21 cellular contexts compared by ENCODE assay signal in the genomic region with DNA sequence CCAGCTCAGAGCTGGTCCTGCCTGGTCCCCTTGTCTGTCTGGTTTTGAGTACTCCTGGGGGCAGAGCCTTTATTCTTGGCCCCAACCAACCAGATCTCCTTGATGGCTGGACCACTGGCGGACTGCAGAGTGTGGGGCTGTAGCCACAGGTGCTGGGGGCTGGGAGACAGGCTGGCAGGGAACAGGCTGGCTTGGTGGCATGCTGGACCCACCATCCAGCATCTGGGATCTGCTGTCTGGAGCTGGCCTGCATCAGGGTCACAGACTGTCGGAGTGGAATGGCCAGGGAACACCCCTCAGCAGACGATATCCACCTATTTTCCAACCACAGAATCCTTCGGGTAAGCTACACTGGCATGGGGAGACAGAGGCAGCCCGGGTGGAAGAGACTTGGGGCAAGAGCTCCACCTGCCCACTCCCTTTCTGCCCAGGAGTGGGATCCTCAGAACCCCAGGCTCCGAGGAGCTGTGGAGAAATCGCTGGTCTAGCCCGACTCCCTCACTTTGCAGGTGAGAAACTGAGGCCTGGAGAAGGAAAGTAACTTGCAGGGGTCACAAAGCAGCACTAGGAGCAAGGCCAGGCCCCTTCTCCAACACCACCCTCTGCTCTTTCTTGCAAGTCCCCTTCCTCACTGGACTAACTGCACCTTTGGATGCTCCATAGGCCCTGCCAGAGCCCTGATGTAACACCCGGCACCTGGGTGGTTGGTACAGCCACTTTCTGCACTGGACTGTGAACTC. TPM values are rescaled to one million over a fixed set of nuclear protein-coding genes. Genes with fewer than 3 reads are reported as not detected.
DNase-seq lines count a peak whose midpoint lies in the region; ATAC-seq and TF ChIP-seq lines count a peak whose summit lies in the region.
"Had no signal": no experiment of that assay in that cellular context is flagged by ENCODE, and none has a peak within 500 bp of the region (broad histone marks: within the 10 kb centered on the region; RNA-seq: fewer than 3 reads in every experiment).

No MANE protein-coding gene starts in this region.

- intact Hi-C loops in cardiac septum (cut with DNase I): no loop called here
- intact Hi-C loops in right cardiac atrium (cut with DNase I): loop anchor here in 1 of 4 donors (5.0 kb wide), 1 partner anchor 75 kb away; no protein-coding TSS in a partner anchor
- intact Hi-C loops in posterior vena cava (cut with DNase I): no loop called here
- intact Hi-C loops in aorta (cut with DNase I): no loop called here
- intact Hi-C loops in uterus (cut with DNase I; ENCODE audit: low total_unique reads): no loop called here

- H3K27ac ChIP-seq in right cardiac atrium (ENCODE audit: low read length) (no peak overlapping the region), aorta (ENCODE audit: low read depth in 1 of 2, low read length in 2 of 2) (no peak overlapping the region), uterus (no peak overlapping the region)
- H3K27ac ChIP-seq: 22Rv1, A549, C4-2B, HL-60 had no signal

- H3K9me3 ChIP-seq in right cardiac atrium (ENCODE audit: control insufficient read depth, low read length): no peaks in the 10 kb centered on the region
- no peaks in the 10 kb centered on the region for H3K9me3 ChIP-seq in aorta (ENCODE audit: control insufficient read depth, low read length)
- H3K9me3 ChIP-seq in uterus: no peaks in the 10 kb centered on the region

- TF ChIP-seq CTCF in uterus (IDR thresholded peaks at IDR 0.05): no peak

- no peaks in the 10 kb centered on the region for H3K27me3 ChIP-seq in right cardiac atrium (ENCODE audit: control insufficient read depth, insufficient read depth)
- no peaks in the 10 kb centered on the region for H3K27me3 ChIP-seq in aorta (ENCODE audit: control insufficient read depth in 1 of 2, insufficient read depth in 2 of 2, low read length in 1 of 2)
- H3K27me3 ChIP-seq in uterus: no peaks in the 10 kb centered on the region

- H3K4me3 ChIP-seq in right cardiac atrium (ENCODE audit: low read length) (no peak overlapping the region), aorta (ENCODE audit: low read length in 2 of 2) (no peak overlapping the region), uterus (no peak overlapping the region)
- H3K4me3 ChIP-seq: A549 had no signal

- no peak for TF ChIP-seq POLR2A in uterus (IDR thresholded peaks at IDR 0.05)

- DNase-seq in cardiac septum (ENCODE audit: low spot score) (peak; percentile 64), right cardiac atrium (no peak), posterior vena cava (ENCODE audit: low spot score) (peak; percentile 59), aorta (peak; percentile 23 to 53), uterus (no peak), NCI-H2227 (lab: John Stamatoyannopoulos, UW; ENCODE audit: unreplicated experiment) (no peak)
- DNase-seq: AML-193; CD4-positive, alpha-beta memory T cell; DMS153; DMS79; GDM1; H9 had no signal

- peaks cover 2% of the 10 kb centered on the region for H3K4me1 ChIP-seq in right cardiac atrium (ENCODE audit: control insufficient read depth, insufficient read depth, low read length)
- no peaks in the 10 kb centered on the region for H3K4me1 ChIP-seq in aorta (ENCODE audit: control insufficient read depth in 1 of 2, insufficient read depth in 2 of 2, low read length in 2 of 2)
- no peaks in the 10 kb centered on the region for H3K4me1 ChIP-seq in uterus
- H3K4me1 ChIP-seq: A549 had no signal

- H3K36me3 ChIP-seq in aorta (ENCODE audit: control insufficient read depth in 1 of 2, insufficient read depth in 2 of 2, low read length in 1 of 2): no peaks in the 10 kb centered on the region
- H3K36me3 ChIP-seq in uterus: no peaks in the 10 kb centered on the region

- WGBS in right cardiac atrium: 94% methylated on average over 9 of the region's 9 CpGs
- WGBS in aorta, 2 donors: 93 to 94% methylated on average over 9 of the region's 9 CpGs

- no peak for ATAC-seq in right cardiac atrium
- ATAC-seq in esophagus mucosa: peak; percentile 20
- ATAC-seq in aorta (ENCODE audit: low FRiP score): no peak
- no peak for ATAC-seq in GM18867 (IDR thresholded peaks at IDR 0.05; ENCODE audit: unreplicated experiment)
- ATAC-seq: A549 had no signal

RNA-seq across cellular contexts. Expression of a gene that starts 40.6 kb away (rescaled TPM):
- total RNA-seq in cardiac septum (8,017 TPM), right cardiac atrium (1,000 to 10,000 TPM; 5,203 to 7,292 (median 7,185) TPM), esophagus mucosa (3.9 TPM), posterior vena cava (not detected), aorta (under 1 TPM; 0.21 to 0.36 TPM), uterus (under 1 TPM in 1 of 4 donors, not detected in 3; 0.21 TPM)
- polyA plus RNA-seq in right cardiac atrium (16,707 TPM), aorta (10 to 100 TPM in 1 of 2 donors, 1 to 10 TPM in 1; 1.0 to 24.0 TPM)
- total RNA-seq: CD4-positive, alpha-beta memory T cell; Daoy; HT1080 had no signal
- polyA plus RNA-seq: BJ; CD4-positive, alpha-beta memory T cell had no signal

RNA-seq across cellular contexts. Expression of a gene that starts 53.6 kb away (rescaled TPM):
- 0.16 TPM for total RNA-seq in cardiac septum
- under 1 TPM in 2 of 4 donors, not detected in 2; 0.03 to 0.22 TPM for total RNA-seq in right cardiac atrium
- polyA plus RNA-seq in right cardiac atrium: 0.02 TPM
- total RNA-seq in esophagus mucosa: 608 TPM
- total RNA-seq in posterior vena cava: 1 to 10 TPM in 1 of 2 donors, under 1 TPM in 1; 0.83 to 2.8 TPM
- total RNA-seq in aorta: under 1 TPM; 0.16 to 0.39 TPM
- under 1 TPM; 0.08 to 0.25 TPM for polyA plus RNA-seq in aorta
- under 1 TPM in 2 of 4 donors, not detected in 2; 0.18 to 0.62 TPM for total RNA-seq in uterus
- total RNA-seq: CD4-positive, alpha-beta memory T cell; HT1080 had no signal
- polyA plus RNA-seq: A549; CD4-positive, alpha-beta memory T cell had no signal

Comparison
In these comparisons a context has a peak if more than half of its experiments do, and no peak if none do; other contexts are left out.
1. DNase-seq: peak in cardiac septum (single experiment), posterior vena cava (single experiment) and aorta (2 of 2); none in right cardiac atrium (0 of 3), uterus (0 of 2) and NCI-H2227 (single experiment).
2. RNA of a gene that starts 40.6 kb away (total RNA-seq): 8,017 TPM in cardiac septum (single experiment) and 5,203 to 7,292 TPM in right cardiac atrium; 3.9 TPM in esophagus mucosa (single experiment), not detected in posterior vena cava, 0.21 to 0.36 TPM in aorta and 0.21 TPM in uterus; every median in the first group is over 1,000 times any median in the second.
3. RNA of a gene that starts 53.6 kb away (total RNA-seq): 608 TPM in esophagus mucosa (single experiment); 0.83 to 2.8 TPM in posterior vena cava, 0.16 to 0.39 TPM in aorta, 0.18 to 0.62 TPM in uterus, 0.16 TPM in cardiac septum (single experiment) and 0.03 to 0.22 TPM in right cardiac atrium; every median in the first group is over 100 times any median in the second.